ENCODE assay signal across 15 cellular contexts in genomic region chr6:135334169-135334568, GRCh38.
DNase-seq lines count a peak whose midpoint lies in the region; ATAC-seq, FAIRE-seq and TF ChIP-seq lines count a peak whose summit lies in the region.
"Had no signal": no experiment of that assay in that cellular context is flagged by ENCODE, and none has a peak within 500 bp of the region (broad histone marks: within the 10 kb centered on the region; RNA-seq: fewer than 3 reads in every experiment).

No MANE protein-coding gene starts in this region.

- no peaks in the 10 kb centered on the region for H3K27me3 Mint-ChIP-seq in astrocyte (ENCODE audit: low read depth, unreplicated experiment)
- H3K27me3 Mint-ChIP-seq: naive thymus-derived CD4-positive, alpha-beta T cell; type B pancreatic cell had no signal

- H3K27ac ChIP-seq in KOPT-K1 (ENCODE audit: low read depth, low read length, poor library complexity, severe bottlenecking) (peak overlapping the region; percentile 41), astrocyte (ENCODE audit: low read depth, low read length) (no peak overlapping the region), keratinocyte (ENCODE audit: control insufficient read depth, insufficient read depth, low read length) (no peak overlapping the region), PC-3 (ENCODE audit: low read length) (no peak overlapping the region)
- H3K27ac ChIP-seq: BLaER1 treated with 17β-estradiol and CSF1 and Interleukin-3, amounts not matched to agents 10 nM and 100 nM had no signal

- intact Hi-C loops in PC-3 (cut with micrococcal nuclease), result no loop called here

- H3K4me2 ChIP-seq in astrocyte (ENCODE audit: low read length), result no peak overlapping the region
- H3K4me2 ChIP-seq in keratinocyte (ENCODE audit: control insufficient read depth, extremely low read depth, insufficient read depth, low read depth, low read length), result no peak overlapping the region
- no peak overlapping the region for H3K4me2 ChIP-seq in PC-3 (ENCODE audit: low read length)
- H3K4me2 ChIP-seq: BLaER1 treated with 17β-estradiol and CSF1 and Interleukin-3, amounts not matched to agents 10 nM and 100 nM had no signal

- H3K79me2 ChIP-seq in astrocyte (ENCODE audit: insufficient read depth, low read length), result no peaks in the 10 kb centered on the region
- H3K79me2 ChIP-seq in keratinocyte (ENCODE audit: control insufficient read depth, insufficient read depth, low read length), result no peaks in the 10 kb centered on the region
- no peaks in the 10 kb centered on the region for H3K79me2 ChIP-seq in PC-3 (ENCODE audit: low read length)

- H3K9me3 Mint-ChIP-seq in astrocyte (ENCODE audit: unreplicated experiment), result peaks cover 6% of the 10 kb centered on the region
- H3K9me3 Mint-ChIP-seq: naive thymus-derived CD4-positive, alpha-beta T cell; type B pancreatic cell had no signal

- H3K27me3 ChIP-seq in astrocyte (ENCODE audit: insufficient read depth, low read length) (no peaks in the 10 kb centered on the region), keratinocyte (ENCODE audit: control insufficient read depth, extremely low read depth, insufficient read depth, low read length) (no peaks in the 10 kb centered on the region), PC-3 (ENCODE audit: low read length) (no peaks in the 10 kb centered on the region)
- H3K27me3 ChIP-seq: BLaER1 treated with 17β-estradiol and CSF1 and Interleukin-3, amounts not matched to agents 10 nM and 100 nM had no signal

- no TSS peak for BruUV-seq in PC-3 (replicated peaks; lab: Mats Ljungman, UMichigan)

- FAIRE-seq in astrocyte (lab: Jason Lieb, UNC) (peak; percentile 60), keratinocyte (lab: Jason Lieb, UNC) (peak; percentile 5)
- FAIRE-seq: TTC549 had no signal

- no peak for ATAC-seq in PC-3
- ATAC-seq: left lobe of liver; naive thymus-derived CD4-positive, alpha-beta T cell had no signal

- POLR2A ChIA-PET in PC-3 (lab: Charles Lee; ENCODE audit: unreplicated experiment), result no interaction called here

- H3K9ac ChIP-seq in astrocyte (ENCODE audit: low read length) (no peak overlapping the region), keratinocyte (ENCODE audit: control insufficient read depth, extremely low read depth, insufficient read depth, low read length) (no peak overlapping the region), PC-3 (ENCODE audit: low read length) (no peak overlapping the region)
- H3K9ac ChIP-seq: BLaER1 treated with 17β-estradiol and CSF1 and Interleukin-3, amounts not matched to agents 10 nM and 100 nM had no signal

- H2AFZ ChIP-seq in astrocyte (ENCODE audit: low read depth, low read length) (no peak overlapping the region), keratinocyte (ENCODE audit: control insufficient read depth, low read length) (peak overlapping the region; percentile 6), PC-3 (ENCODE audit: low read length) (no peak overlapping the region)

- no peaks in the 10 kb centered on the region for H3K9me2 ChIP-seq in PC-3 (replicated peaks; ENCODE audit: low read length)

- peaks cover 9% of the 10 kb centered on the region for H3K4me1 Mint-ChIP-seq in astrocyte (ENCODE audit: low read depth, unreplicated experiment)
- H3K4me1 Mint-ChIP-seq: naive thymus-derived CD4-positive, alpha-beta T cell had no signal

- H3K27ac Mint-ChIP-seq in astrocyte (ENCODE audit: unreplicated experiment), result no peak overlapping the region
- H3K27ac Mint-ChIP-seq: naive thymus-derived CD4-positive, alpha-beta T cell; type B pancreatic cell had no signal

- CTCF ChIA-PET in PC-3 (lab: Charles Lee), result no interaction called here

- H3K4me1 ChIP-seq in astrocyte (ENCODE audit: insufficient read depth, low read length) (peaks cover 11% of the 10 kb centered on the region), keratinocyte (ENCODE audit: control insufficient read depth, extremely low read depth, insufficient read depth, low read length) (no peaks in the 10 kb centered on the region), PC-3 (ENCODE audit: insufficient read depth, low read length) (no peaks in the 10 kb centered on the region)
- H3K4me1 ChIP-seq: BLaER1 treated with 17β-estradiol and CSF1 and Interleukin-3, amounts not matched to agents 10 nM and 100 nM had no signal

- H3K4me3 ChIP-seq in astrocyte (ENCODE audit: insufficient read depth, low read depth, low read length) (no peak overlapping the region), keratinocyte (ENCODE audit: control insufficient read depth in 2 of 3, extremely low read depth in 1 of 3, insufficient read depth in 2 of 3, low read depth in 1 of 3, low read length in 3 of 3) (no peak overlapping the region), PC-3 (ENCODE audit: low read length) (no peak overlapping the region)
- H3K4me3 ChIP-seq: BLaER1 treated with 17β-estradiol and CSF1 and Interleukin-3, amounts not matched to agents 10 nM and 100 nM had no signal

- peaks cover 5% of the 10 kb centered on the region for H3K36me3 Mint-ChIP-seq in astrocyte (ENCODE audit: low read depth, unreplicated experiment)

- no peak overlapping the region for H3K4me3 Mint-ChIP-seq in astrocyte (ENCODE audit: unreplicated experiment)
- H3K4me3 Mint-ChIP-seq: naive thymus-derived CD4-positive, alpha-beta T cell; type B pancreatic cell had no signal

- dilution Hi-C loops in keratinocyte (cut with MboI; ENCODE audit: extremely low pct_ligation_motif_present, low sequenced_read_pairs), result no loop called here

- H3K36me3 ChIP-seq in KOPT-K1 (ENCODE audit: insufficient read depth, low read length), result no peaks in the 10 kb centered on the region
- H3K36me3 ChIP-seq in astrocyte (ENCODE audit: insufficient read depth, low read length), result peaks cover 4% of the 10 kb centered on the region
- no peaks in the 10 kb centered on the region for H3K36me3 ChIP-seq in keratinocyte (ENCODE audit: control insufficient read depth in 2 of 2, extremely low read depth in 1 of 2, insufficient read depth in 2 of 2, low read length in 2 of 2)
- H3K36me3 ChIP-seq in PC-3 (ENCODE audit: low read depth, low read length), result no peaks in the 10 kb centered on the region

- DNase-seq in Daoy (ENCODE audit: low read depth) (peak; percentile 19), astrocyte (ENCODE audit: low read depth) (peak; percentile 27), keratinocyte (ENCODE audit: low read depth, low spot score) (no peak), NCI-H82 (lab: John Stamatoyannopoulos, UW) (no peak), NCI-H1048 (lab: John Stamatoyannopoulos, UW) (no peak), PC-3 (no peak), activated gamma-delta T cell treated with Interleukin-2 at 50 U/mL for 16 hours (no peak)
- DNase-seq: activated effector memory CD4-positive, alpha-beta T cell treated with Interleukin-2 at 50 U/mL for 16 hours; naive thymus-derived CD4-positive, alpha-beta T cell; NCI-H2029 treated with DMSO at 0.1 percent for 48 hours had no signal

- H3F3A ChIP-seq in PC-3 (ENCODE audit: low read length, unreplicated experiment), result no peaks in the 10 kb centered on the region

- H3K9me3 ChIP-seq in KOPT-K1 (ENCODE audit: insufficient read depth, low read length, poor library complexity, severe bottlenecking), result peaks cover 40% of the 10 kb centered on the region
- no peaks in the 10 kb centered on the region for H3K9me3 ChIP-seq in astrocyte (ENCODE audit: insufficient read depth, low read depth, low read length)
- no peaks in the 10 kb centered on the region for H3K9me3 ChIP-seq in keratinocyte (ENCODE audit: control insufficient read depth, low read depth, low read length)
- H3K9me3 ChIP-seq in PC-3 (ENCODE audit: low read length), result no peaks in the 10 kb centered on the region

- H4K20me1 ChIP-seq in astrocyte (ENCODE audit: insufficient read depth, low read length), result no peaks in the 10 kb centered on the region
- no peaks in the 10 kb centered on the region for H4K20me1 ChIP-seq in keratinocyte (ENCODE audit: control insufficient read depth, extremely low read depth, insufficient read depth, low read length)
- no peaks in the 10 kb centered on the region for H4K20me1 ChIP-seq in PC-3 (ENCODE audit: low read length)
- H4K20me1 ChIP-seq: BLaER1 treated with 17β-estradiol and CSF1 and Interleukin-3, amounts not matched to agents 10 nM and 100 nM had no signal

- no peaks in the 10 kb centered on the region for H3K9me1 ChIP-seq in keratinocyte (ENCODE audit: control insufficient read depth, extremely low read depth, insufficient read depth, low read length)

- TF ChIP-seq CTCF in astrocyte (IDR thresholded peaks at IDR 0.05; ENCODE audit: insufficient read depth, low read depth, low read length), result no peak
- no peak for TF ChIP-seq CTCF in keratinocyte (optimal IDR thresholded peaks at IDR 0.05 in 1 of 3, IDR thresholded peaks at IDR 0.05 in 1 of 3, conservative IDR thresholded peaks at IDR 0.05 in 1 of 3; ENCODE audit: extremely low read depth in 1 of 3, insufficient read depth in 2 of 3, low read length in 3 of 3)
- TF ChIP-seq CTCF in PC-3 (conservative IDR thresholded peaks at IDR 0.05; ENCODE audit: low read depth, low read length), result no peak

Comparison
In these comparisons a context has a peak if more than half of its experiments do, and no peak if none do; other contexts are left out.
1. DNase-seq: peak in Daoy (single experiment) and astrocyte (single experiment); none in keratinocyte (single experiment), NCI-H82 (single experiment), NCI-H1048 (single experiment), PC-3 (single experiment) and activated gamma-delta T cell treated with Interleukin-2 at 50 U/mL for 16 hours (single experiment).